In the genomic region with DNA sequence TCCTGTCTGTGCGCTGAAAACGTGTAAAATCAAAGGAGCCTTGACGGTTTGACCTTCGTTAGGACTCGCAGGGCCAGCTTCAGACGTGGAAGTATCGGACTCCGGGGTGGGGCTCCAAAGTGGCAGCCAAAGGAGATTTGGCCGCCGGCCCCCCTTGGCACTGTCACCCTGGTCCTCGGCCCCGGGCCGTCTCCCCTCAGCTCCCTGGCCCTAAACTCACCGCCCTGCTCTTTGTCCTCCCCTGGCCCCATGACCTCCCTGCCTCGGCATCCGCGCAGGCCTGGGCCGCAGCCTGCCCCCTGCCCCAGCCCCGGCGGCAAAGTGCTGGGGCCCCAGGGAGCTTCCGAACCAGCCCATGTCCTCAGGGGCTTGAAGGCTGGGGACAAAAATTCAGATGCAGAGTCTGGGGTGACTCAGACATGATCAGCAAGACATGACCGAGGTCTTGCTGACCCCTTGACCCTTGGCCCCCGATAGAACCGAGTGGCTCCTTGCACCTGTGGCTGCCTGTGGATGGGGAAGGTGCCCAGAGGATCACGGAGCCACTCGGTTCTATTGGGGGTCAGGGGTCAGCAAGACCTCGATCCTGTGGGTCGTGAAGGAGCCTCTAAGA, we compare ENCODE assay signal across 8 cellular contexts. TPM values are rescaled to one million over a fixed set of nuclear protein-coding genes. Genes with fewer than 3 reads are reported as not detected.
A peak's percentile ranks its signal among the peaks of the same experiment; 100 is the strongest.
DNase-seq lines count a peak whose midpoint lies in the region; ATAC-seq and TF ChIP-seq lines count a peak whose summit lies in the region.

No MANE protein-coding gene starts in this region.

- H3K36me3 ChIP-seq in liver (ENCODE audit: control insufficient read depth in 4 of 4, insufficient read depth in 3 of 4, low read depth in 1 of 4, low read length in 3 of 4) (no peaks in the 10 kb centered on the region), tibial artery (no peaks in the 10 kb centered on the region)

- no peak for TF ChIP-seq RAD21 in liver (IDR thresholded peaks at IDR 0.05)

- peak overlapping the region in 1 of 2 donors; percentile 54 for H3K9ac ChIP-seq in liver (ENCODE audit: low read depth in 1 of 2, low read length in 2 of 2)

- peaks cover 2% of the 10 kb centered on the region for H3K27me3 Mint-ChIP-seq in activated CD4-positive, alpha-beta T cell treated with anti-CD3 and anti-CD28 coated beads for 36 hours
- H3K27me3 Mint-ChIP-seq in brain, result peaks cover 7% of the 10 kb centered on the region

- H3K36me3 Mint-ChIP-seq in activated CD4-positive, alpha-beta T cell treated with anti-CD3 and anti-CD28 coated beads for 36 hours (ENCODE audit: low read depth), result peaks cover 12% of the 10 kb centered on the region
- H3K36me3 Mint-ChIP-seq in brain, result no peaks in the 10 kb centered on the region

- H3K27ac Mint-ChIP-seq in activated CD4-positive, alpha-beta T cell treated with anti-CD3 and anti-CD28 coated beads for 36 hours, result peak overlapping the region; percentile 72
- H3K27ac Mint-ChIP-seq in brain, result peak overlapping the region; percentile 57 to 90 (median 88)

- H3K27ac ChIP-seq in liver (ENCODE audit: low read depth in 1 of 2, low read length in 2 of 2) (peak overlapping the region; percentile 74 to 76), tibial artery (peak overlapping the region; percentile 80 to 93)

- TF ChIP-seq CTCF in brain (conservative IDR thresholded peaks at IDR 0.05), result no peak
- TF ChIP-seq CTCF in liver (IDR thresholded peaks at IDR 0.05; ENCODE audit: low read depth, low read length, missing input control), result no peak
- no peak for TF ChIP-seq CTCF in tibial artery (IDR thresholded peaks at IDR 0.05)

- H3K4me3 ChIP-seq in liver (ENCODE audit: low read depth in 1 of 3, low read length in 3 of 3) (peak overlapping the region in 2 of 3 donors; percentile 23 to 90), tibial artery (peak overlapping the region; percentile 55 to 74)

- H3K4me1 Mint-ChIP-seq in activated CD4-positive, alpha-beta T cell treated with anti-CD3 and anti-CD28 coated beads for 36 hours, result peaks cover 5% of the 10 kb centered on the region
- peaks cover 43% of the 10 kb centered on the region for H3K4me1 Mint-ChIP-seq in brain

- H3K27me3 ChIP-seq in liver (ENCODE audit: control insufficient read depth in 4 of 4, insufficient read depth in 4 of 4, low read length in 3 of 4) (no peaks in the 10 kb centered on the region), tibial artery (no peaks in the 10 kb centered on the region)

- ATAC-seq in activated CD4-positive, alpha-beta T cell treated with anti-CD3 and anti-CD28 coated beads for 36 hours, result no peak

- peak overlapping the region; percentile 77 for H3K4me3 Mint-ChIP-seq in activated CD4-positive, alpha-beta T cell treated with anti-CD3 and anti-CD28 coated beads for 36 hours
- peak overlapping the region; percentile 79 to 88 (median 82) for H3K4me3 Mint-ChIP-seq in brain

- POLR2A ChIA-PET in activated CD4-positive, alpha-beta T cell treated with anti-CD3 and anti-CD28 coated beads for 36 hours (lab: Charles Lee), result interaction anchor here (0.6 to 0.7 kb wide), 2 partner anchors 102 to 294 kb away, joined by 5 read pairs; no protein-coding TSS in a partner anchor

- H3K9me3 ChIP-seq in liver (ENCODE audit: control insufficient read depth in 4 of 4, low read length in 3 of 4), result no peaks in the 10 kb centered on the region
- H3K9me3 ChIP-seq in tibial artery, result no peaks in the 10 kb centered on the region

- no peaks in the 10 kb centered on the region for H3K9me3 Mint-ChIP-seq in activated CD4-positive, alpha-beta T cell treated with anti-CD3 and anti-CD28 coated beads for 36 hours (ENCODE audit: low read depth)
- H3K9me3 Mint-ChIP-seq in brain, result no peaks in the 10 kb centered on the region

- WGBS in liver, result 24% methylated on average over 28 of the region's 28 CpGs

- intact Hi-C loops in activated CD4-positive, alpha-beta T cell treated with anti-CD3 and anti-CD28 coated beads for 36 hours (cut with DNase I, micrococcal nuclease), result loop anchor here in 1 of 2 experiments (2.0 kb wide), 3 partner anchors 45 to 119 kb away; a partner anchor contains a TSS
- intact Hi-C loops in tibial artery (cut with DNase I; ENCODE audit: low total_unique reads), result no loop called here

- CTCF ChIA-PET in activated CD4-positive, alpha-beta T cell treated with anti-CD3 and anti-CD28 coated beads for 36 hours (lab: Charles Lee), result interaction anchor here (1.6 kb wide), 1 partner anchor 15 kb away, joined by 4 read pairs; no protein-coding TSS in a partner anchor

- H3K4me1 ChIP-seq in liver (ENCODE audit: control insufficient read depth in 4 of 4, insufficient read depth in 4 of 4, low read length in 3 of 4) (peaks cover 2 to 27% (median 18%) of the 10 kb centered on the region in 4 donors), tibial artery (peaks cover 0 to 22% (median 16%) of the 10 kb centered on the region in 4 donors)

- DNase-seq in activated CD4-positive, alpha-beta T cell treated with anti-CD3 and anti-CD28 coated beads for 36 hours, result peak; percentile 9
- DNase-seq in activated CD4-positive, alpha-beta T cell treated with anti-CD3 and anti-CD28 coated beads for 4 hours, result no peak
- DNase-seq in tibial artery (no peak), cerebellar nuclear complex (lab: John Stamatoyannopoulos, UW) (no peak), SW 1271 (lab: John Stamatoyannopoulos, UW) (no peak), NCI-H128 (lab: John Stamatoyannopoulos, UW; ENCODE audit: unreplicated experiment) (no peak)

TF ChIP-seq in liver, 16 proteins besides CTCF, POLR2A, EP300 and RAD21 (continues in another document):
- TF ChIP-seq FOXA2 (IDR thresholded peaks at IDR 0.05) (no peak), SP1 (IDR thresholded peaks at IDR 0.05) (peak; percentile 26), NR2F2 (IDR thresholded peaks at IDR 0.05) (peak; percentile 10), JUND (IDR thresholded peaks at IDR 0.05) (peak in 1 of 2 donors; percentile 30), RXRA (IDR thresholded peaks at IDR 0.05) (peak; percentile 67 to 90), TAF1 (conservative IDR thresholded peaks at IDR 0.05) (no peak)
- TF ChIP-seq, protein P1, sequence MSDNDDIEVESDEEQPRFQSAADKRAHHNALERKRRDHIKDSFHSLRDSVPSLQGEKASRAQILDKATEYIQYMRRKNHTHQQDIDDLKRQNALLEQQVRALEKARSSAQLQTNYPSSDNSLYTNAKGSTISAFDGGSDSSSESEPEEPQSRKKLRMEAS (IDR thresholded peaks at IDR 0.05), result no peak
- TF ChIP-seq, protein P2, sequence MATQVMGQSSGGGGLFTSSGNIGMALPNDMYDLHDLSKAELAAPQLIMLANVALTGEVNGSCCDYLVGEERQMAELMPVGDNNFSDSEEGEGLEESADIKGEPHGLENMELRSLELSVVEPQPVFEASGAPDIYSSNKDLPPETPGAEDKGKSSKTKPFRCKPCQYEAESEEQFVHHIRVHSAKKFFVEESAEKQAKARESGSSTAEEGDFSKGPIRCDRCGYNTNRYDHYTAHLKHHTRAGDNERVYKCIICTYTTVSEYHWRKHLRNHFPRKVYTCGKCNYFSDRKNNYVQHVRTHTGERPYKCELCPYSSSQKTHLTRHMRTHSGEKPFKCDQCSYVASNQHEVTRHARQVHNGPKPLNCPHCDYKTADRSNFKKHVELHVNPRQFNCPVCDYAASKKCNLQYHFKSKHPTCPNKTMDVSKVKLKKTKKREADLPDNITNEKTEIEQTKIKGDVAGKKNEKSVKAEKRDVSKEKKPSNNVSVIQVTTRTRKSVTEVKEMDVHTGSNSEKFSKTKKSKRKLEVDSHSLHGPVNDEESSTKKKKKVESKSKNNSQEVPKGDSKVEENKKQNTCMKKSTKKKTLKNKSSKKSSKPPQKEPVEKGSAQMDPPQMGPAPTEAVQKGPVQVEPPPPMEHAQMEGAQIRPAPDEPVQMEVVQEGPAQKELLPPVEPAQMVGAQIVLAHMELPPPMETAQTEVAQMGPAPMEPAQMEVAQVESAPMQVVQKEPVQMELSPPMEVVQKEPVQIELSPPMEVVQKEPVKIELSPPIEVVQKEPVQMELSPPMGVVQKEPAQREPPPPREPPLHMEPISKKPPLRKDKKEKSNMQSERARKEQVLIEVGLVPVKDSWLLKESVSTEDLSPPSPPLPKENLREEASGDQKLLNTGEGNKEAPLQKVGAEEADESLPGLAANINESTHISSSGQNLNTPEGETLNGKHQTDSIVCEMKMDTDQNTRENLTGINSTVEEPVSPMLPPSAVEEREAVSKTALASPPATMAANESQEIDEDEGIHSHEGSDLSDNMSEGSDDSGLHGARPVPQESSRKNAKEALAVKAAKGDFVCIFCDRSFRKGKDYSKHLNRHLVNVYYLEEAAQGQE (IDR thresholded peaks at IDR 0.05), result no peak
- TF ChIP-seq, protein P3, sequence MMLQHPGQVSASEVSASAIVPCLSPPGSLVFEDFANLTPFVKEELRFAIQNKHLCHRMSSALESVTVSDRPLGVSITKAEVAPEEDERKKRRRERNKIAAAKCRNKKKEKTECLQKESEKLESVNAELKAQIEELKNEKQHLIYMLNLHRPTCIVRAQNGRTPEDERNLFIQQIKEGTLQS (IDR thresholded peaks at IDR 0.05), result no peak

RNA-seq across cellular contexts. Expression of a gene that starts 6.9 kb away (rescaled TPM):
- 10 to 100 TPM; 40.0 to 44.5 TPM for total RNA-seq in activated CD4-positive, alpha-beta T cell treated with anti-CD3 and anti-CD28 coated beads for 36 hours
- 12.6 TPM for polyA plus RNA-seq in brain (ENCODE audit: insufficient read depth, low read depth, low replicate concordance)
- total RNA-seq in liver, result 10 to 100 TPM; 22.4 to 25.2 TPM
- polyA plus RNA-seq in liver, result 10 to 100 TPM in 1 of 2 donors, 1 to 10 TPM in 1; 2.4 to 15.1 TPM

RNA-seq across cellular contexts. Expression of a gene that starts 8.6 kb away (rescaled TPM):
- total RNA-seq in activated CD4-positive, alpha-beta T cell treated with anti-CD3 and anti-CD28 coated beads for 36 hours, result 10 to 100 TPM; 16.8 TPM
- polyA plus RNA-seq in brain (ENCODE audit: insufficient read depth, low read depth, low replicate concordance), result 11.2 TPM
- 10 to 100 TPM; 11.5 to 35.5 TPM for total RNA-seq in liver
- polyA plus RNA-seq in liver, result 10 to 100 TPM; 38.3 to 50.4 TPM

RNA-seq across cellular contexts. Expression of a gene that starts 8.8 kb away (rescaled TPM):
- total RNA-seq in activated CD4-positive, alpha-beta T cell treated with anti-CD3 and anti-CD28 coated beads for 36 hours, result 1 to 10 TPM; 2.7 to 4.9 TPM
- polyA plus RNA-seq in brain (ENCODE audit: insufficient read depth, low read depth, low replicate concordance) (1.1 TPM), liver (1 to 10 TPM; 1.6 to 4.6 TPM)
- total RNA-seq in liver, result 1 to 10 TPM; 1.2 to 2.9 TPM

RNA-seq across cellular contexts. Expression of a gene that starts 32.1 kb away (rescaled TPM):
- total RNA-seq in activated CD4-positive, alpha-beta T cell treated with anti-CD3 and anti-CD28 coated beads for 36 hours, result under 1 TPM; 0.96 to 0.98 TPM
- polyA plus RNA-seq in brain (ENCODE audit: insufficient read depth, low read depth, low replicate concordance), result 5.4 TPM
- under 1 TPM; 0.17 to 0.23 TPM for total RNA-seq in liver
- polyA plus RNA-seq in liver, result under 1 TPM; 0.08 to 0.46 TPM

RNA-seq across cellular contexts. Expression of a gene that starts 34.0 kb away (rescaled TPM):
- total RNA-seq in activated CD4-positive, alpha-beta T cell treated with anti-CD3 and anti-CD28 coated beads for 36 hours, result 10 to 100 TPM; 26.8 to 41.9 TPM
- 127 TPM for polyA plus RNA-seq in brain (ENCODE audit: insufficient read depth, low read depth, low replicate concordance)
- total RNA-seq in liver, result 1 to 10 TPM; 4.7 to 8.6 TPM
- 10 to 100 TPM; 13.2 to 17.4 TPM for polyA plus RNA-seq in liver
